21 cellular contexts compared by ENCODE assay signal in the genomic region with DNA sequence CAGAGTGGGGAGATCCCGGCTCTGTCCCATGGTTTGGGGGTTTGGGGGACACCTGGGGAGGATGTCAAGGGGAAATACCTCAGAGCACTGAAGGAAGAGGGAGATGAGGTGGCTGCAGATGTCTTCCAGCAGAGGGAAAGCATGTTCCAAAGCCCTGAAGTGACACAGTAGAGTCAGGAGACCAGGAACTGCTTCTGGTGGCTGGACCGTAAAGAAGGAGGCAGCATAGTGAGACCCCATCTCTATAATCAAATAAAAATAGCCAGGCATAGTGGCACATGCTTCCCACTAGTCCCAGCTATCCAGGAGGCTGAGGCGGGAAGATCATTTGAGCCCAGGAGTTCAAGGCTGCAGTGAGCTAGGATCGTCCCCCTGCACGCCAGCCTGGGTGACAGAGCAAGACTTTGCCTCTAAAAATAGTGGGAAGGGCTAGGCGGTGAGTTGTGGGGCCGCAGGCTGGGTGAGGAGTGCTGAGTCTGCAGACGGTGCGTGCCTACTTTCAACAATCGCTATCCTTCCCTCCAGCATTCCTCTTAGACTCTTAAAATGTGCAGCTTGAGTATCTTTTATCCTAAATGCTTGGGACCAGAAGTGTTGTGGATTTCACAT. TPM values are rescaled to one million over a fixed set of nuclear protein-coding genes. Genes with fewer than 3 reads are reported as not detected.
"Had no signal": no experiment of that assay in that cellular context is flagged by ENCODE, and none has a peak within 500 bp of the region (broad histone marks: within the 10 kb centered on the region; RNA-seq: fewer than 3 reads in every experiment).

No MANE protein-coding gene starts in this region.

- ATAC-seq: activated CD8-positive, alpha-beta memory T cell treated with anti-CD3 and anti-CD28 coated beads, Interleukin-2, amount 10 ng/mL, durations not matched to agents 7 days and 5 days; activated CD8-positive, alpha-beta T cell treated with anti-CD3 and anti-CD28 coated beads for 36 hours; foreskin keratinocyte; left lung; naive thymus-derived CD8-positive, alpha-beta T cell; stimulated activated effector memory CD8-positive, alpha-beta T cell treated with anti-CD3 and anti-CD28 coated beads, Interleukin-12 subunit alpha, Interleukin-12 subunit beta, amount 100 ng/mL, for 72 hours; stimulated activated naive CD8-positive, alpha-beta T cell treated with anti-CD3 and anti-CD28 coated beads, Interleukin-15, amount 100 ng/mL, for 72 hours had no signal

- H3K36me3 ChIP-seq: left lung, suprapubic skin, vagina had no signal

- H3K27ac Mint-ChIP-seq: activated CD4-positive, alpha-beta T cell treated with anti-CD3 and anti-CD28 coated beads, Interleukin-2, amount 10 ng/mL, durations not matched to agents 7 days and 5 days; activated CD8-positive, alpha-beta memory T cell treated with anti-CD3 and anti-CD28 coated beads, Interleukin-2, amount 10 ng/mL, durations not matched to agents 7 days and 5 days; activated CD8-positive, alpha-beta T cell treated with anti-CD3 and anti-CD28 coated beads for 36 hours; activated naive CD8-positive, alpha-beta T cell treated with anti-CD3 and anti-CD28 coated beads, Interleukin-2, amount 50 U/mL, for 24 hours; dendritic cell treated with granulocyte-macrophage colony-stimulating factor and Interleukin-4, amounts not matched to agents 40 ng/mL and 50 ng/mL, for 4 days; stimulated activated effector memory CD8-positive, alpha-beta T cell treated with anti-CD3 and anti-CD28 coated beads, Interleukin-12 subunit alpha, Interleukin-12 subunit beta, amount 100 ng/mL, for 72 hours; stimulated activated naive CD8-positive, alpha-beta T cell treated with anti-CD3 and anti-CD28 coated beads, Interleukin-15, amount 100 ng/mL, for 72 hours had no signal

- H3K36me3 Mint-ChIP-seq: activated CD8-positive, alpha-beta memory T cell treated with anti-CD3 and anti-CD28 coated beads, Interleukin-2, amount 10 ng/mL, durations not matched to agents 7 days and 5 days; naive thymus-derived CD8-positive, alpha-beta T cell; stimulated activated effector memory CD8-positive, alpha-beta T cell treated with anti-CD3 and anti-CD28 coated beads, Interleukin-12 subunit alpha, Interleukin-12 subunit beta, amount 100 ng/mL, for 72 hours had no signal

- H3K27me3 ChIP-seq: left lung, suprapubic skin, vagina had no signal

- DNase-seq: activated CD4-positive, alpha-beta T cell treated with anti-CD3 and anti-CD28 coated beads, Interleukin-2, amount 10 ng/mL, durations not matched to agents 7 days and 5 days; activated CD4-positive, CD25-positive, alpha-beta regulatory T cell treated with anti-CD3 and anti-CD28 coated beads, Interleukin-2, amount 50 U/mL, for 72 hours; activated CD8-positive, alpha-beta memory T cell treated with anti-CD3 and anti-CD28 coated beads, Interleukin-2, amount 10 ng/mL, durations not matched to agents 7 days and 5 days; activated CD8-positive, alpha-beta T cell treated with anti-CD3 and anti-CD28 coated beads for 36 hours; activated effector memory CD4-positive, alpha-beta T cell treated with anti-CD3 and anti-CD28 coated beads, Interleukin-2, amount 50 U/mL, for 16 hours; activated naive CD4-positive, alpha-beta T cell treated with anti-CD3 and anti-CD28 coated beads, Interleukin-2, amount 50 U/mL, for 16 hours; activated naive CD8-positive, alpha-beta T cell treated with anti-CD3 and anti-CD28 coated beads, Interleukin-2, amount 50 U/mL, for 24 hours; activated T-cell treated with anti-CD3 and anti-CD28 coated beads for 4 hours; effector CD8-positive, alpha-beta T cell; left lung; naive thymus-derived CD8-positive, alpha-beta T cell; small intestine; stimulated activated CD4-positive, alpha-beta T cell treated with anti-CD3 and anti-CD28 coated beads, Interleukin-2, amount 100 ng/mL, for 24 hours; stimulated activated naive CD8-positive, alpha-beta T cell treated with anti-CD3 and anti-CD28 coated beads, Interleukin-15, amount 100 ng/mL, for 72 hours; trophoblast cell had no signal

- H3K4me1 Mint-ChIP-seq: activated CD4-positive, alpha-beta T cell treated with anti-CD3 and anti-CD28 coated beads, Interleukin-2, amount 10 ng/mL, durations not matched to agents 7 days and 5 days; activated CD8-positive, alpha-beta memory T cell treated with anti-CD3 and anti-CD28 coated beads, Interleukin-2, amount 10 ng/mL, durations not matched to agents 7 days and 5 days; activated naive CD8-positive, alpha-beta T cell treated with anti-CD3 and anti-CD28 coated beads, Interleukin-2, amount 50 U/mL, for 24 hours; naive thymus-derived CD8-positive, alpha-beta T cell; stimulated activated effector memory CD8-positive, alpha-beta T cell treated with anti-CD3 and anti-CD28 coated beads, Interleukin-12 subunit alpha, Interleukin-12 subunit beta, amount 100 ng/mL, for 72 hours; stimulated activated naive CD8-positive, alpha-beta T cell treated with anti-CD3 and anti-CD28 coated beads, Interleukin-15, amount 100 ng/mL, for 72 hours had no signal

- H3K9me3 ChIP-seq: left lung, suprapubic skin, vagina had no signal

- H3K9me3 Mint-ChIP-seq: activated CD4-positive, alpha-beta T cell treated with anti-CD3 and anti-CD28 coated beads, Interleukin-2, amount 10 ng/mL, durations not matched to agents 7 days and 5 days; activated CD8-positive, alpha-beta T cell treated with anti-CD3 and anti-CD28 coated beads for 36 hours; activated naive CD8-positive, alpha-beta T cell treated with anti-CD3 and anti-CD28 coated beads, Interleukin-2, amount 50 U/mL, for 24 hours; dendritic cell treated with granulocyte-macrophage colony-stimulating factor and Interleukin-4, amounts not matched to agents 40 ng/mL and 50 ng/mL, for 4 days; naive thymus-derived CD8-positive, alpha-beta T cell; stimulated activated effector memory CD8-positive, alpha-beta T cell treated with anti-CD3 and anti-CD28 coated beads, Interleukin-12 subunit alpha, Interleukin-12 subunit beta, amount 100 ng/mL, for 72 hours; stimulated activated naive CD8-positive, alpha-beta T cell treated with anti-CD3 and anti-CD28 coated beads, Interleukin-15, amount 100 ng/mL, for 72 hours had no signal

- H3K27ac ChIP-seq: foreskin keratinocyte, left lung had no signal

- H3K4me3 ChIP-seq: left lung, lung, suprapubic skin, vagina had no signal

- H3K4me3 Mint-ChIP-seq: activated CD4-positive, alpha-beta T cell treated with anti-CD3 and anti-CD28 coated beads, Interleukin-2, amount 10 ng/mL, durations not matched to agents 7 days and 5 days; activated CD8-positive, alpha-beta memory T cell treated with anti-CD3 and anti-CD28 coated beads, Interleukin-2, amount 10 ng/mL, durations not matched to agents 7 days and 5 days; activated CD8-positive, alpha-beta T cell treated with anti-CD3 and anti-CD28 coated beads for 36 hours; activated naive CD8-positive, alpha-beta T cell treated with anti-CD3 and anti-CD28 coated beads, Interleukin-2, amount 50 U/mL, for 24 hours; dendritic cell treated with granulocyte-macrophage colony-stimulating factor and Interleukin-4, amounts not matched to agents 40 ng/mL and 50 ng/mL, for 4 days; naive thymus-derived CD8-positive, alpha-beta T cell; stimulated activated effector memory CD8-positive, alpha-beta T cell treated with anti-CD3 and anti-CD28 coated beads, Interleukin-12 subunit alpha, Interleukin-12 subunit beta, amount 100 ng/mL, for 72 hours; stimulated activated naive CD8-positive, alpha-beta T cell treated with anti-CD3 and anti-CD28 coated beads, Interleukin-15, amount 100 ng/mL, for 72 hours had no signal

- FAIRE-seq: small intestine had no signal

RNA-seq across cellular contexts. Expression of gene HES1, which starts 26.2 kb away (rescaled TPM):
- total RNA-seq: activated CD8-positive, alpha-beta T cell treated with anti-CD3 and anti-CD28 coated beads for 36 hours; naive thymus-derived CD8-positive, alpha-beta T cell had no signal
- polyA plus RNA-seq: naive thymus-derived CD8-positive, alpha-beta T cell had no signal
